Comparison of ENCODE assay signal across 26 cellular contexts in the genomic region with DNA sequence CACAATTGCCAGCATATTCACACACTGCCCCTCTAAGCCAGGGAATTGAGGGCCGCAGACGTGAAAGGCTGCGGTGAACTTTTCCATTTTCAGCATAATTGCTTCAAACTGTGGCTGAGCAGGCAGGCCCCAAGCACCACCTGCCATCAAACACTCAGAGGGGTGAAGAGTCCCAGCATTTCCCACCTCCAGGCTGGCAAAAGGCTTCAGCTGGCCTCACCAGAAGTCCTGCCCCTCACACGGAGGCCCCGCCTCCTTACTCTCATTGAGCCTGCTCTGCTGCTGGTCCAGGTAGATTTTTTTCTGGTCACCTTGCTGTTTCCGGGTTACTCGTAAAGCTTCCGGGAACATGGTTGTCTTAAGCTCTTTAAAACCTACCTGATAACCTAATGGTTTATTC.
"Had no signal": no experiment of that assay in that cellular context is flagged by ENCODE, and none has a peak within 500 bp of the region (broad histone marks: within the 10 kb centered on the region; RNA-seq: fewer than 3 reads in every experiment).

No MANE protein-coding gene starts in this region.

- H3K9me3 ChIP-seq: esophagus squamous epithelium, heart right ventricle, pancreas, prostate gland, sigmoid colon, stomach, thyroid gland, upper lobe of right lung had no signal

- DNase-seq: activated CD4-positive, alpha-beta T cell treated with anti-CD3 and anti-CD28 coated beads for 36 hours; activated CD4-positive, CD25-positive, alpha-beta regulatory T cell; activated CD8-positive, alpha-beta memory T cell treated with anti-CD3 and anti-CD28 coated beads, Interleukin-2, amount 10 ng/mL, durations not matched to agents 7 days and 5 days; activated CD8-positive, alpha-beta T cell treated with anti-CD3 and anti-CD28 coated beads, Interleukin-2, amount 10 ng/mL, durations not matched to agents 7 days and 5 days; activated naive CD8-positive, alpha-beta T cell treated with anti-CD3 and anti-CD28 coated beads, Interleukin-2, amount 50 U/mL, for 24 hours; activated T-cell treated with anti-CD3 and anti-CD28 coated beads, Interleukin-2, amount 50 U/mL, for 48 hours; amygdala; esophagus squamous epithelium; foreskin melanocyte; heart right ventricle; islet precursor cell; midbrain; naive thymus-derived CD4-positive, alpha-beta T cell; nucleus accumbens; pancreas; retina; sigmoid colon; small intestine; stimulated activated CD4-positive, alpha-beta T cell treated with anti-CD3 and anti-CD28 coated beads, Interleukin-4, amount 100 ng/mL, for 24 hours; stomach; thyroid gland; upper lobe of right lung had no signal

- FAIRE-seq: bronchial epithelial cell, pancreas, small intestine had no signal

- H3K4me1 ChIP-seq: esophagus squamous epithelium, heart right ventricle, pancreas, prostate gland, sigmoid colon, stomach, thyroid gland, upper lobe of right lung had no signal

- ATAC-seq: activated CD4-positive, alpha-beta T cell treated with anti-CD3 and anti-CD28 coated beads for 36 hours; activated CD8-positive, alpha-beta memory T cell treated with anti-CD3 and anti-CD28 coated beads, Interleukin-2, amount 10 ng/mL, durations not matched to agents 7 days and 5 days; activated CD8-positive, alpha-beta T cell treated with anti-CD3 and anti-CD28 coated beads, Interleukin-2, amount 10 ng/mL, durations not matched to agents 7 days and 5 days; activated naive CD8-positive, alpha-beta T cell treated with anti-CD3 and anti-CD28 coated beads, Interleukin-2, amount 50 U/mL, for 24 hours; heart right ventricle; naive thymus-derived CD4-positive, alpha-beta T cell; pancreas; stimulated activated memory B cell treated with anti-CD40 and anti-IgM and Interleukin-4, amounts not matched to agents 10 μg/mL and 1 μg/mL and 100 μg/mL, for 72 hours; upper lobe of right lung had no signal

- H3K27me3 ChIP-seq: esophagus squamous epithelium, pancreas, sigmoid colon, stomach, thyroid gland, upper lobe of right lung had no signal

- H3K36me3 ChIP-seq: esophagus squamous epithelium, heart right ventricle, pancreas, prostate gland, sigmoid colon, stomach, thyroid gland, upper lobe of right lung had no signal

- H3K27ac ChIP-seq: epithelial cell of prostate, esophagus squamous epithelium, heart right ventricle, pancreas, prostate gland, sigmoid colon, stomach, thyroid gland, upper lobe of right lung had no signal

- H3K4me3 ChIP-seq: esophagus squamous epithelium, heart right ventricle, pancreas, prostate gland, sigmoid colon, stomach, thyroid gland, upper lobe of right lung had no signal
